ENCODE assay signal across 8 cellular contexts in genomic region chr11:107598225-107599139, GRCh38. TPM values are rescaled to one million over a fixed set of nuclear protein-coding genes. Genes with fewer than 3 reads are reported as not detected.
DNase-seq lines count a peak whose midpoint lies in the region; ATAC-seq and TF ChIP-seq lines count a peak whose summit lies in the region.

No MANE protein-coding gene starts in this region.

- peak; percentile 84 for ATAC-seq in GM21786 (IDR thresholded peaks at IDR 0.05; ENCODE audit: unreplicated experiment)

- no peaks in the 10 kb centered on the region for H3K36me3 Mint-ChIP-seq in CD4-positive, alpha-beta memory T cell

- no peaks in the 10 kb centered on the region for H3K4me1 Mint-ChIP-seq in CD4-positive, alpha-beta memory T cell

- no peak overlapping the region for H3K9ac ChIP-seq in fibroblast of lung (ENCODE audit: insufficient read depth, low read length)

- TF ChIP-seq POLR2A in NB4 (IDR thresholded peaks at IDR 0.05; ENCODE audit: extremely low read depth, insufficient read length): no peak
- TF ChIP-seq POLR2A in vagina (IDR thresholded peaks at IDR 0.05): no peak

- DNase-seq in NCI-H82 (lab: John Stamatoyannopoulos, UW): peak; percentile 40
- no peak for DNase-seq in NCI-H82 treated with DMSO at 0.1 percent for 48 hours (lab: John Stamatoyannopoulos, UW; ENCODE audit: unreplicated experiment)
- DNase-seq in NB4 (ENCODE audit: low read depth): peak; percentile 16
- DNase-seq in fibroblast of lung (ENCODE audit: low read depth in 2 of 2): no peak
- no peak for DNase-seq in CD4-positive, alpha-beta memory T cell
- no peak for DNase-seq in vagina (ENCODE audit: extremely low spot score in 2 of 2)
- no peak for DNase-seq in activated CD4-positive, alpha-beta T cell treated with anti-CD3 and anti-CD28 coated beads, Interleukin-2, amount 50 U/mL, for 1 hour

- H3K4me1 ChIP-seq in fibroblast of lung (ENCODE audit: control insufficient read depth, extremely low read depth, insufficient read depth, low read length) (no peaks in the 10 kb centered on the region), vagina (no peaks in the 10 kb centered on the region)
- no peaks in the 10 kb centered on the region for H3K4me1 ChIP-seq in CD4-positive, alpha-beta memory T cell (ENCODE audit: insufficient read depth, low read length)

- POLR2A ChIA-PET in CD4-positive, alpha-beta memory T cell (lab: Charles Lee; ENCODE audit: partially characterized antibody): no interaction called here

- H3K9me3 ChIP-seq in fibroblast of lung (ENCODE audit: control insufficient read depth, insufficient read depth, low read depth, low read length): no peaks in the 10 kb centered on the region
- no peaks in the 10 kb centered on the region for H3K9me3 ChIP-seq in CD4-positive, alpha-beta memory T cell (ENCODE audit: control insufficient read depth in 1 of 2, low read length in 2 of 2)
- no peaks in the 10 kb centered on the region for H3K9me3 ChIP-seq in vagina

- TF ChIP-seq CTCF in NB4 (IDR thresholded peaks at IDR 0.05; ENCODE audit: low read depth, low read length) (peak; percentile 55), fibroblast of lung (conservative IDR thresholded peaks at IDR 0.05 in 1 of 2, IDR thresholded peaks at IDR 0.05 in 1 of 2; ENCODE audit: low read depth in 1 of 2, low read length in 2 of 2) (peak; percentile 20 to 50), vagina (IDR thresholded peaks at IDR 0.05) (no peak)

- no peak overlapping the region for H2AFZ ChIP-seq in fibroblast of lung (ENCODE audit: low read length)

- CTCF ChIA-PET in CD4-positive, alpha-beta memory T cell (lab: Charles Lee; ENCODE audit: partially characterized antibody): no interaction called here

- H3K4me3 Mint-ChIP-seq in CD4-positive, alpha-beta memory T cell: no peak overlapping the region

- intact Hi-C loops in CD4-positive, alpha-beta memory T cell (cut with micrococcal nuclease): no loop called here
- intact Hi-C loops in vagina (cut with DNase I): loop anchor here (10.0 kb wide), 1 partner anchor 86 kb away; no protein-coding TSS in a partner anchor

- H3K4me3 ChIP-seq in NB4 (ENCODE audit: low read depth, low read length) (no peak overlapping the region), fibroblast of lung (replicated peaks in 1 of 4; ENCODE audit: control extremely low read depth in 1 of 4, insufficient read depth in 1 of 4, low read depth in 3 of 4, low read length in 4 of 4) (no peak overlapping the region), vagina (no peak overlapping the region)
- no peak overlapping the region for H3K4me3 ChIP-seq in CD4-positive, alpha-beta memory T cell (ENCODE audit: low read length in 2 of 2)

- no peaks in the 10 kb centered on the region for H3K27me3 ChIP-seq in fibroblast of lung (ENCODE audit: control insufficient read depth, insufficient read depth, low read length)
- peaks cover 8% of the 10 kb centered on the region for H3K27me3 ChIP-seq in CD4-positive, alpha-beta memory T cell (ENCODE audit: insufficient read depth, low read length)
- H3K27me3 ChIP-seq in vagina: no peaks in the 10 kb centered on the region

- no peaks in the 10 kb centered on the region for H4K20me1 ChIP-seq in fibroblast of lung (ENCODE audit: control insufficient read depth, extremely low read depth, insufficient read depth, low read length)

- no peaks in the 10 kb centered on the region for H3K36me3 ChIP-seq in fibroblast of lung (ENCODE audit: control insufficient read depth, insufficient read depth, low read length)
- H3K36me3 ChIP-seq in CD4-positive, alpha-beta memory T cell (ENCODE audit: insufficient read depth, low read length): no peaks in the 10 kb centered on the region
- H3K36me3 ChIP-seq in vagina: no peaks in the 10 kb centered on the region

- H3K27me3 Mint-ChIP-seq in CD4-positive, alpha-beta memory T cell: peaks cover 30 to 55% of the 10 kb centered on the region in 2 donors

- H3K9me3 Mint-ChIP-seq in CD4-positive, alpha-beta memory T cell: no peaks in the 10 kb centered on the region

- H3K27ac ChIP-seq in fibroblast of lung (ENCODE audit: insufficient read depth, low read length) (no peak overlapping the region), vagina (no peak overlapping the region)
- no peak overlapping the region for H3K27ac ChIP-seq in CD4-positive, alpha-beta memory T cell (ENCODE audit: low read depth, low read length)

- H3K27ac Mint-ChIP-seq in CD4-positive, alpha-beta memory T cell: no peak overlapping the region

- no peak overlapping the region for H3K4me2 ChIP-seq in fibroblast of lung (ENCODE audit: extremely low read depth, insufficient read depth, low read length)

- no peaks in the 10 kb centered on the region for H3K79me2 ChIP-seq in fibroblast of lung (ENCODE audit: control insufficient read depth, insufficient read depth, low read length)

RNA-seq across cellular contexts. Expression of gene ELMOD1, which starts 7.5 kb away (rescaled TPM):
- total RNA-seq in fibroblast of lung (under 0.01 and 0.17 TPM in 2 replicates), vagina (not detected)
- 0.79 and 0.91 TPM in 2 replicates for polyA plus RNA-seq in fibroblast of lung
- polyA plus RNA-seq in fibroblast of lung (2012): 0.51 and 0.54 TPM in 2 replicates
- polyA minus RNA-seq in fibroblast of lung (ENCODE audit: low replicate concordance): not detected in 2 replicates
- not detected for total RNA-seq in CD4-positive, alpha-beta memory T cell
- not detected for polyA plus RNA-seq in CD4-positive, alpha-beta memory T cell

RNA-seq across cellular contexts. Expression of gene ALKBH8, which starts 32.9 kb away (rescaled TPM):
- total RNA-seq in fibroblast of lung: 8.0 and 11.7 TPM in 2 replicates
- 8.3 and 8.6 TPM in 2 replicates for polyA plus RNA-seq in fibroblast of lung
- 5.9 and 6.0 TPM in 2 replicates for polyA plus RNA-seq in fibroblast of lung (2012)
- polyA minus RNA-seq in fibroblast of lung (ENCODE audit: low replicate concordance): 0.90 and 2.6 TPM in 2 replicates
- 10 to 100 TPM; 14.6 to 15.2 TPM for total RNA-seq in CD4-positive, alpha-beta memory T cell
- 10 to 100 TPM in 1 of 2 donors, 1 to 10 TPM in 1; 3.5 to 11.9 TPM for polyA plus RNA-seq in CD4-positive, alpha-beta memory T cell
- 3.4 TPM for total RNA-seq in vagina

Comparison
In these comparisons a context has a peak if more than half of its experiments do, and no peak if none do; other contexts are left out.
1. DNase-seq: peak in NCI-H82 (single experiment) and NB4 (single experiment); none in NCI-H82 treated with DMSO at 0.1 percent for 48 hours (single experiment), fibroblast of lung (0 of 2), CD4-positive, alpha-beta memory T cell (0 of 5), vagina (0 of 2) and activated CD4-positive, alpha-beta T cell treated with anti-CD3 and anti-CD28 coated beads, Interleukin-2, amount 50 U/mL, for 1 hour (single experiment).
2. CTCF ChIP-seq: peak in NB4 (single experiment) and fibroblast of lung (2 of 2); none in vagina (0 of 3).